ENCODE assay signal across 8 cellular contexts in the genomic region with DNA sequence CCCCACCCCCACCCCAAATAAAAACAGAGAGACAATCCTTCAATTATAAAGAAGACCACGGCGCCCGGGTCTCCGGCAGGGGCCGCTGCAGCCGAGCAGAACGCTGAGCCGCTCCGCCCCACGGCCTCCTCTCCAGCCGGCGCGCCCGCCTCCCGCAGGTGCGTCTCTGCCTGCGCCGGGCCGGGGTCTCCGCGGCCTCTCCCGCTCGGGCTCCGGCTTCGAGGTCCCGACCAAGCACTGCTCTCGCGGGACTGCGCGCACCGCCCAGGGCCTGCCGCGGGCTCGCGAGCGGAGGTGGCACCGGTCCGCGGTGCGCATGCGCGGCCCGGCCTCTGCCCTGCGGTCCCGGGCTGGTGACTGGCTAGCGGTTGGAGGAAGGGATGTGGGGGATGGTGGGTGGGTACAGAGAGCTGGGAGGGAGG. TPM values are rescaled to one million over a fixed set of nuclear protein-coding genes. Genes with fewer than 3 reads are reported as not detected.
DNase-seq lines count a peak whose midpoint lies in the region; ATAC-seq, FAIRE-seq and TF ChIP-seq lines count a peak whose summit lies in the region.

No MANE protein-coding gene starts in this region.

- peaks cover 5% of the 10 kb centered on the region for H3K36me3 Mint-ChIP-seq in activated CD4-positive, alpha-beta T cell treated with anti-CD3 and anti-CD28 coated beads, Interleukin-2, amount 10 ng/mL, durations not matched to agents 24 days and 14 days (ENCODE audit: low read depth)

- DNase-seq in GM19239 (ENCODE audit: insufficient read length, low spot score): peak; percentile 93
- DNase-seq in NCI-H510A (lab: John Stamatoyannopoulos, UW): peak; percentile 93
- DNase-seq in activated CD4-positive, alpha-beta T cell treated with anti-CD3 and anti-CD28 coated beads, Interleukin-2, amount 10 ng/mL, durations not matched to agents 24 days and 14 days: peak; percentile 97
- DNase-seq in cortex of kidney (lab: John Stamatoyannopoulos, UW): peak; percentile 77
- DNase-seq in HepG2 (ENCODE audit: low spot score): peak; percentile 96
- peak; percentile 82 to 87 for DNase-seq in stimulated activated CD4-positive, alpha-beta T cell treated with anti-CD3 and anti-CD28 coated beads, Interleukin-2, amount 100 ng/mL, for 48 hours

- no peaks in the 10 kb centered on the region for H3K27me3 ChIP-seq in BLaER1 treated with 17β-estradiol and CSF1 and Interleukin-3, amounts not matched to agents 10 nM and 100 nM
- H3K27me3 ChIP-seq in HepG2 (ENCODE audit: control insufficient read depth in 1 of 2, insufficient read depth in 2 of 2, low read length in 2 of 2): no peaks in the 10 kb centered on the region

- intact Hi-C loops in activated CD4-positive, alpha-beta T cell treated with anti-CD3 and anti-CD28 coated beads, Interleukin-2, amount 10 ng/mL, durations not matched to agents 24 days and 14 days (cut with micrococcal nuclease): loop anchor here (1.0 to 2.0 kb wide), 7 partner anchors 41 to 246 kb away; partner anchors contain the start of genes GFOD1, MCUR1, NOL7 and TBC1D7
- intact Hi-C loops in HepG2 (cut with micrococcal nuclease; ENCODE audit: unreplicated experiment): loop anchor here (5.0 kb wide), 1 partner anchor 238 kb away; the partner anchor contains the start of gene MCUR1

- under 1% methylated on average over 25 of the region's 46 CpGs for WGBS in HepG2 (ENCODE audit: low lambda C conversion rate)

- H3K27ac ChIP-seq in BLaER1 treated with 17β-estradiol and CSF1 and Interleukin-3, amounts not matched to agents 10 nM and 100 nM: peak overlapping the region; percentile 77 to 99 (median 96)
- H3K27ac ChIP-seq in HepG2 (ENCODE audit: extremely low read length, insufficient read depth, low read length): peak overlapping the region; percentile 99

- no peaks in the 10 kb centered on the region for H3K27me3 Mint-ChIP-seq in activated CD4-positive, alpha-beta T cell treated with anti-CD3 and anti-CD28 coated beads, Interleukin-2, amount 10 ng/mL, durations not matched to agents 24 days and 14 days

- peak; percentile 45; the same call in 1 of the 2 replicates for TF ChIP-seq CTCF in HepG2 (CRISPR knock-in tag; IDR thresholded peaks at IDR 0.05)

- peaks cover 9 to 15% (median 14%) of the 10 kb centered on the region in 10 experiments for H3K4me1 ChIP-seq in BLaER1 treated with 17β-estradiol and CSF1 and Interleukin-3, amounts not matched to agents 10 nM and 100 nM
- peaks cover 40% of the 10 kb centered on the region for H3K4me1 ChIP-seq in HepG2 (ENCODE audit: insufficient read depth, low read length)

- H3K79me2 ChIP-seq in HepG2 (ENCODE audit: insufficient read depth, low read length): peaks cover 25% of the 10 kb centered on the region

- peaks cover 18% of the 10 kb centered on the region for H3K4me1 Mint-ChIP-seq in activated CD4-positive, alpha-beta T cell treated with anti-CD3 and anti-CD28 coated beads, Interleukin-2, amount 10 ng/mL, durations not matched to agents 24 days and 14 days

- ATAC-seq in HG03442 (IDR thresholded peaks at IDR 0.05; ENCODE audit: unreplicated experiment) (peak; percentile 77), HepG2 (peak; percentile 92)

- H3K4me3 ChIP-seq in BLaER1 treated with 17β-estradiol and CSF1 and Interleukin-3, amounts not matched to agents 10 nM and 100 nM: peak overlapping the region; percentile 71 to 95 (median 88)
- H3K4me3 ChIP-seq in HepG2 (replicated peaks in 1 of 3; ENCODE audit: insufficient read depth in 1 of 3, low read depth in 2 of 3, low read length in 3 of 3): peak overlapping the region; percentile 87 to 94 (median 88)

- TF ChIP-seq EP300 in HepG2 (IDR thresholded peaks at IDR 0.05; ENCODE audit: low read depth in 2 of 2, low read length in 2 of 2): no peak; a peak in 1 of 4 replicates
- no peak for TF ChIP-seq EP300 in HepG2 (CRISPR knock-in tag; IDR thresholded peaks at IDR 0.05; ENCODE audit: borderline replicate concordance)

- BruUV-seq in HepG2 (replicated peaks; lab: Mats Ljungman, UMichigan): no TSS peak

- CTCF ChIA-PET in HepG2 (lab: Yijun Ruan, JAX; ENCODE audit: low intra/inter-chr PET ratio, low total read pairs): interaction anchor here (2.0 kb wide), 1 partner anchor 30 kb away, joined by 7 read pairs; no protein-coding TSS in a partner anchor

- TF ChIP-seq POLR2A in HepG2 (IDR thresholded peaks at IDR 0.05; ENCODE audit: insufficient read depth in 1 of 2, low read depth in 2 of 2, low read length in 2 of 2): peak in 1 of 2 experiments; percentile 84; a peak in 2 of 4 replicates

- H3K4me2 ChIP-seq in BLaER1 treated with 17β-estradiol and CSF1 and Interleukin-3, amounts not matched to agents 10 nM and 100 nM: peak overlapping the region in 10 of 11 experiments; percentile 78 to 97 (median 90); a peak in 18 of 22 replicates
- H3K4me2 ChIP-seq in HepG2 (ENCODE audit: low read depth, low read length): peak overlapping the region; percentile 100

- peaks cover 0 to 7% (median 0%) of the 10 kb centered on the region in 11 experiments; a peak in 6 of 22 replicates for H3K9me3 ChIP-seq in BLaER1 treated with 17β-estradiol and CSF1 and Interleukin-3, amounts not matched to agents 10 nM and 100 nM (replicated peaks in 1 of 11)
- no peaks in the 10 kb centered on the region for H3K9me3 ChIP-seq in HepG2 (ENCODE audit: low read length)

- POLR2A ChIA-PET in HepG2 (lab: Yijun Ruan, JAX): interaction anchor here (0.6 to 4.7 kb wide), 37 partner anchors 10 to 285 kb away, joined by 3 to 119 read pairs (median 5); partner anchors contain the start of genes GFOD1, MCUR1, NOL7 and RANBP9

- H4K20me1 ChIP-seq in BLaER1 treated with 17β-estradiol and CSF1 and Interleukin-3, amounts not matched to agents 10 nM and 100 nM: no peaks in the 10 kb centered on the region
- no peaks in the 10 kb centered on the region for H4K20me1 ChIP-seq in HepG2 (ENCODE audit: insufficient read depth, low read length)

- H3K27ac Mint-ChIP-seq in activated CD4-positive, alpha-beta T cell treated with anti-CD3 and anti-CD28 coated beads, Interleukin-2, amount 10 ng/mL, durations not matched to agents 24 days and 14 days: peak overlapping the region; percentile 100

- FAIRE-seq in GM19239 (lab: Jason Lieb, UNC) (peak; percentile 97), HepG2 (lab: Jason Lieb, UNC) (no peak)

- TF ChIP-seq RAD21 in HepG2 (CRISPR knock-in tag; IDR thresholded peaks at IDR 0.05): peak; percentile 85

- peaks cover 0 to 3% (median 0%) of the 10 kb centered on the region in 11 experiments; a peak in 1 of 22 replicates for H3K36me3 ChIP-seq in BLaER1 treated with 17β-estradiol and CSF1 and Interleukin-3, amounts not matched to agents 10 nM and 100 nM
- no peaks in the 10 kb centered on the region for H3K36me3 ChIP-seq in HepG2 (replicated peaks in 1 of 2; ENCODE audit: control insufficient read depth in 1 of 2, insufficient read depth in 2 of 2, low read length in 2 of 2)

- peak overlapping the region; percentile 97 for H3K4me3 Mint-ChIP-seq in activated CD4-positive, alpha-beta T cell treated with anti-CD3 and anti-CD28 coated beads, Interleukin-2, amount 10 ng/mL, durations not matched to agents 24 days and 14 days

- in situ Hi-C loops in HepG2 (cut with HindIII; ENCODE audit: extremely low pct_ligation_motif_present, low pct_unique_long_range_greater_than_20kb): no loop called here

- no peak overlapping the region for H2AFZ ChIP-seq in HepG2 (ENCODE audit: low read length)

- H3K9ac ChIP-seq in BLaER1 treated with 17β-estradiol and CSF1 and Interleukin-3, amounts not matched to agents 10 nM and 100 nM: peak overlapping the region; percentile 89 to 98 (median 95)
- peak overlapping the region; percentile 98 for H3K9ac ChIP-seq in HepG2 (ENCODE audit: insufficient read depth, low read depth, low read length)

- no peaks in the 10 kb centered on the region for H3K9me3 Mint-ChIP-seq in activated CD4-positive, alpha-beta T cell treated with anti-CD3 and anti-CD28 coated beads, Interleukin-2, amount 10 ng/mL, durations not matched to agents 24 days and 14 days

RNA-seq across cellular contexts. Expression of gene SIRT5, which starts 0.2 kb away (rescaled TPM):
- 8.1 and 8.4 TPM in 2 replicates for total RNA-seq in activated CD4-positive, alpha-beta T cell treated with anti-CD3 and anti-CD28 coated beads, Interleukin-2, amount 10 ng/mL, durations not matched to agents 24 days and 14 days
- 16.6 and 21.8 TPM in 2 replicates for total RNA-seq in HepG2 (2016; rRNA removed; fragmentation: Illumina TruSeq; extraction: Trizol)
- total RNA-seq in HepG2 (2016; cell fraction: cytosol; rRNA removed; fragmentation: Illumina TruSeq; extraction: Trizol; ENCODE audit: low read depth): 21.9 and 28.4 TPM in 2 replicates
- 17.2 TPM in 2 replicates for total RNA-seq in HepG2 (2016; cell fraction: insoluble cytoplasmic fraction; rRNA removed; fragmentation: Illumina TruSeq; extraction: Trizol)
- 17.8 and 18.2 TPM in 2 replicates for total RNA-seq in HepG2 (2016; cell fraction: membrane; rRNA removed; fragmentation: Illumina TruSeq; extraction: Trizol)
- 13.1 and 16.9 TPM in 2 replicates for total RNA-seq in HepG2 (2016; cell fraction: nucleus; rRNA removed; fragmentation: Illumina TruSeq; extraction: Trizol)
- polyA plus RNA-seq in HepG2 (2011; rRNA removed): 13.4 and 14.1 TPM in 2 replicates
- 8.8 and 9.0 TPM in 2 replicates for polyA plus RNA-seq in HepG2 (2011; cell fraction: cytosol; rRNA removed)
- polyA plus RNA-seq in HepG2 (2011; cell fraction: nucleus; rRNA removed): 20.2 and 21.9 TPM in 2 replicates
- polyA plus RNA-seq in HepG2 (2012): 10.3 and 16.7 TPM in 2 replicates
- 4.9 and 5.9 TPM in 2 replicates for polyA plus RNA-seq in HepG2 (2016; cell fraction: cytosol; fragmentation: Illumina TruSeq; extraction: Trizol; ENCODE audit: low read depth)
- 19.7 and 19.8 TPM in 2 replicates for polyA plus RNA-seq in HepG2 (2016; cell fraction: insoluble cytoplasmic fraction; fragmentation: Illumina TruSeq; extraction: Trizol; ENCODE audit: low read depth)
- polyA plus RNA-seq in HepG2 (2016; cell fraction: membrane; fragmentation: Illumina TruSeq; extraction: Trizol; ENCODE audit: low read depth): 8.4 and 10.3 TPM in 2 replicates
- polyA plus RNA-seq in HepG2 (2016; cell fraction: nucleus; fragmentation: Illumina TruSeq; extraction: Trizol; ENCODE audit: insufficient read depth, low read depth): 27.2 and 27.6 TPM in 2 replicates
- polyA minus RNA-seq in HepG2 (2011; rRNA and poly(A)+ RNA removed; ENCODE audit: low replicate concordance): 5.4 and 6.8 TPM in 2 replicates
- 6.1 and 6.7 TPM in 2 replicates for polyA minus RNA-seq in HepG2 (2011; cell fraction: cytosol; rRNA and poly(A)+ RNA removed)
- polyA minus RNA-seq in HepG2 (2011; cell fraction: nucleus; rRNA and poly(A)+ RNA removed): 16.8 and 17.6 TPM in 2 replicates

RNA-seq across cellular contexts. Expression of gene NOL7, which starts 41.0 kb away (rescaled TPM):
- 103 and 104 TPM in 2 replicates for total RNA-seq in activated CD4-positive, alpha-beta T cell treated with anti-CD3 and anti-CD28 coated beads, Interleukin-2, amount 10 ng/mL, durations not matched to agents 24 days and 14 days
- 186 and 215 TPM in 2 replicates for total RNA-seq in HepG2 (2016; rRNA removed; fragmentation: Illumina TruSeq; extraction: Trizol)
- 27.0 and 31.6 TPM in 2 replicates for total RNA-seq in HepG2 (2016; cell fraction: cytosol; rRNA removed; fragmentation: Illumina TruSeq; extraction: Trizol; ENCODE audit: low read depth)
- total RNA-seq in HepG2 (2016; cell fraction: insoluble cytoplasmic fraction; rRNA removed; fragmentation: Illumina TruSeq; extraction: Trizol): 183 and 212 TPM in 2 replicates
- total RNA-seq in HepG2 (2016; cell fraction: membrane; rRNA removed; fragmentation: Illumina TruSeq; extraction: Trizol): 65.5 and 72.1 TPM in 2 replicates
- 69.4 and 79.5 TPM in 2 replicates for total RNA-seq in HepG2 (2016; cell fraction: nucleus; rRNA removed; fragmentation: Illumina TruSeq; extraction: Trizol)
- polyA plus RNA-seq in HepG2 (2011; rRNA removed): 30.1 and 37.8 TPM in 2 replicates
- polyA plus RNA-seq in HepG2 (2011; cell fraction: cytosol; rRNA removed): 47.4 and 53.1 TPM in 2 replicates
- polyA plus RNA-seq in HepG2 (2011; cell fraction: nucleus; rRNA removed): 23.4 and 23.5 TPM in 2 replicates
- 60.3 and 94.1 TPM in 2 replicates for polyA plus RNA-seq in HepG2 (2012)
- polyA plus RNA-seq in HepG2 (2016; cell fraction: cytosol; fragmentation: Illumina TruSeq; extraction: Trizol; ENCODE audit: low read depth): 30.5 and 34.4 TPM in 2 replicates
- polyA plus RNA-seq in HepG2 (2016; cell fraction: insoluble cytoplasmic fraction; fragmentation: Illumina TruSeq; extraction: Trizol; ENCODE audit: low read depth): 240 and 243 TPM in 2 replicates
- polyA plus RNA-seq in HepG2 (2016; cell fraction: membrane; fragmentation: Illumina TruSeq; extraction: Trizol; ENCODE audit: low read depth): 60.8 and 65.8 TPM in 2 replicates
- 136 and 138 TPM in 2 replicates for polyA plus RNA-seq in HepG2 (2016; cell fraction: nucleus; fragmentation: Illumina TruSeq; extraction: Trizol; ENCODE audit: insufficient read depth, low read depth)
- 4.3 and 4.6 TPM in 2 replicates for polyA minus RNA-seq in HepG2 (2011; rRNA and poly(A)+ RNA removed; ENCODE audit: low replicate concordance)
- 13.1 and 18.6 TPM in 2 replicates for polyA minus RNA-seq in HepG2 (2011; cell fraction: cytosol; rRNA and poly(A)+ RNA removed)
- polyA minus RNA-seq in HepG2 (2011; cell fraction: nucleus; rRNA and poly(A)+ RNA removed): 26.5 and 26.9 TPM in 2 replicates

Comparison
In these comparisons a context has a peak if more than half of its experiments do, and no peak if none do; other contexts are left out.
1. Peak in every context shown above with its lines: DNase-seq, ATAC-seq, H3K4me3 ChIP-seq and H3K27ac ChIP-seq.